Comparison of ENCODE assay signal across 13 cellular contexts in the genomic region with DNA sequence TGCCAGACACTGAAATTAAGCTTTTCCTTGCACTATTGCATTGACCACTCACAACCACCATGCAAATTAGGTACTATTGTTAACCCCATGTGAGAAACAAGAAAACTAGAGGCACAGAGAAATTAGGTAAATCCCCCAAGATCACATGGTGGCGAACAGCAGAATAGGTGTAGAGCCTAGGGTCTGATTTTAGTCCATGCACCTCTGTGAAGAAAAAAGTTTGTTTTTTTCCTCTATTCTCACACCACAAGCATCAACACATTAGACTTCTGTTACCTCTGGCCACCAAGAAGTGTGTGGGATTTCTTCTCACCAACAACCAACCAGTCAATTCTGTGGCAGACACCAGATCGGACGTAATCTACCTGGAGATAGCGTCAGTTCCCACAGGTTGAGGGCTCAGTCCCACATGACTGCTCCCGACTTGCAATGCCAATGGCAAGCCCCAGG.
DNase-seq lines count a peak whose midpoint lies in the region; ATAC-seq and TF ChIP-seq lines count a peak whose summit lies in the region.
"Had no signal": no experiment of that assay in that cellular context is flagged by ENCODE, and none has a peak within 500 bp of the region (broad histone marks: within the 10 kb centered on the region; RNA-seq: fewer than 3 reads in every experiment).

No MANE protein-coding gene starts in this region.

- TF ChIP-seq CTCF in GM20000 (IDR thresholded peaks at IDR 0.05; ENCODE audit: extremely low read depth, missing control alignments): no peak
- TF ChIP-seq CTCF in mucosa of descending colon (IDR thresholded peaks at IDR 0.05): no peak

- in situ Hi-C loops in ACHN (cut with HindIII; ENCODE audit: low pct_ligation_motif_present, low pct_unique_long_range_greater_than_20kb, low sequenced_read_pairs): no loop called here

- intact Hi-C loops in mucosa of descending colon (cut with DNase I, micrococcal nuclease): no loop called here

- ATAC-seq in GM18519 (IDR thresholded peaks at IDR 0.05; ENCODE audit: low FRiP score, unreplicated experiment) (peak; percentile 90), HG02884 (IDR thresholded peaks at IDR 0.05; ENCODE audit: unreplicated experiment) (peak; percentile 92), HG03520 (IDR thresholded peaks at IDR 0.05; ENCODE audit: unreplicated experiment) (peak; percentile 87), mucosa of descending colon (no peak)
- ATAC-seq: left ventricle myocardium superior had no signal

- H3K4me3 ChIP-seq in mucosa of descending colon: no peak overlapping the region

- H3K9me3 ChIP-seq in mucosa of descending colon: no peaks in the 10 kb centered on the region

- no peaks in the 10 kb centered on the region for H3K4me1 ChIP-seq in mucosa of descending colon (ENCODE audit: low read depth)

- H3K36me3 ChIP-seq in mucosa of descending colon (ENCODE audit: low read depth): no peaks in the 10 kb centered on the region

- DNase-seq in GM20000 (ENCODE audit: low spot score) (peak; percentile 22), mucosa of descending colon (no peak), DMS153 treated with DMSO at 0.1 percent for 48 hours (lab: John Stamatoyannopoulos, UW; ENCODE audit: unreplicated experiment) (no peak), ACHN (no peak)
- no peak for DNase-seq in central memory CD4-positive, alpha-beta T cell
- DNase-seq: GDM1, GOT3, left ventricle myocardium superior, NCI-H1417, NCI-H510A treated with DMSO at 0.1 percent for 48 hours had no signal
